Comparison of ENCODE assay signal across 24 cellular contexts in the genomic region with DNA sequence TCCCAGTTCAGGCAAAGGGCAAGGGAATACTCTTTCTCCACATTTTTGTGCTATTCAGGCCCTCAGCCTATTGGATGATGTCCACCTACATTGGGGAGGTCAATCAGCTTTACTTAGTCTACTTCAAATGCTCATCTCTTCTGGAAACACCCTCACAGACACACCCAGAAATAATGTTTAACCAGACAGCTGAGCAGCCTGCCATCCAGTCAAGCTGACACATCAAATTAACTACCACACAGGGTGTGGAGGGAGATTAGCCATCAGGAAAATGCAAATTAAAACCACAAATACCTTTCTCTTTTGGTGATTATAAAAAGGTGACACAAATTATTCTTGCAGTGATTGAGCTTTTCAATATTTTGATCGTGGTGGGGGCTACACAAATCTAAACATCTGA.
A peak's percentile ranks its signal among the peaks of the same experiment; 100 is the strongest.
DNase-seq lines count a peak whose midpoint lies in the region; ATAC-seq and TF ChIP-seq lines count a peak whose summit lies in the region.
"Had no signal": no experiment of that assay in that cellular context is flagged by ENCODE, and none has a peak within 500 bp of the region (broad histone marks: within the 10 kb centered on the region; RNA-seq: fewer than 3 reads in every experiment).

No MANE protein-coding gene starts in this region.

- H3K27me3 Mint-ChIP-seq in activated T-helper 2 cell treated with anti-CD3 and anti-CD28 coated beads, Interferon-gamma antibody, Interleukin-2, Interleukin-4, amounts not matched to agents 10 μg/mL and 5 μg/mL and 100 μg/mL, durations not matched to agents 14 hours and 24 hours and 36 hours (ENCODE audit: low read depth) = no peaks in the 10 kb centered on the region

- H3K36me3 ChIP-seq in brain microvascular endothelial cell (replicated peaks) = no peaks in the 10 kb centered on the region
- H3K36me3 ChIP-seq: Peyer's patch had no signal

- H3K4me1 Mint-ChIP-seq in activated T-helper 2 cell treated with anti-CD3 and anti-CD28 coated beads, Interferon-gamma antibody, Interleukin-2, Interleukin-4, amounts not matched to agents 10 μg/mL and 5 μg/mL and 100 μg/mL, durations not matched to agents 14 hours and 24 hours and 36 hours (ENCODE audit: low read depth) = no peaks in the 10 kb centered on the region
- H3K4me1 Mint-ChIP-seq: CD4-positive, alpha-beta memory T cell had no signal

- ATAC-seq in GM18907 (IDR thresholded peaks at IDR 0.05; ENCODE audit: unreplicated experiment) (peak; percentile 46), left colon (peak; percentile 83)
- ATAC-seq: GM12878, K562 had no signal

- H3K27me3 ChIP-seq in brain microvascular endothelial cell (replicated peaks) = no peaks in the 10 kb centered on the region
- H3K27me3 ChIP-seq: Peyer's patch had no signal

- H3K27ac ChIP-seq in brain microvascular endothelial cell = no peak overlapping the region
- H3K27ac ChIP-seq: Peyer's patch, SK-N-MC had no signal

- H3K36me3 Mint-ChIP-seq in activated T-helper 2 cell treated with anti-CD3 and anti-CD28 coated beads, Interferon-gamma antibody, Interleukin-2, Interleukin-4, amounts not matched to agents 10 μg/mL and 5 μg/mL and 100 μg/mL, durations not matched to agents 14 hours and 24 hours and 36 hours (ENCODE audit: low read depth) = no peaks in the 10 kb centered on the region
- H3K36me3 Mint-ChIP-seq: CD4-positive, alpha-beta memory T cell had no signal

- no peak overlapping the region for H3K4me3 Mint-ChIP-seq in activated T-helper 2 cell treated with anti-CD3 and anti-CD28 coated beads, Interferon-gamma antibody, Interleukin-2, Interleukin-4, amounts not matched to agents 10 μg/mL and 5 μg/mL and 100 μg/mL, durations not matched to agents 14 hours and 24 hours and 36 hours (ENCODE audit: low read depth)
- H3K4me3 Mint-ChIP-seq: CD4-positive, alpha-beta memory T cell had no signal

- TF ChIP-seq CTCF in epithelial cell of esophagus (IDR thresholded peaks at IDR 0.05; ENCODE audit: insufficient read depth, low read depth, low read length, missing control alignments) = no peak
- no peak for TF ChIP-seq CTCF in brain microvascular endothelial cell (IDR thresholded peaks at IDR 0.05; ENCODE audit: low read depth, low read length, missing control alignments)

- no peak overlapping the region for H3K4me3 ChIP-seq in epithelial cell of esophagus (ENCODE audit: low read length)
- no peak overlapping the region for H3K4me3 ChIP-seq in brain microvascular endothelial cell (ENCODE audit: low read depth, low read length)
- H3K4me3 ChIP-seq: GM12878, K562, Peyer's patch, SK-N-MC had no signal

- DNase-seq in epithelial cell of esophagus (ENCODE audit: low read depth) (peak; percentile 10), left colon (no peak), iPS-NIHi7 (ENCODE audit: extremely low spot score) (no peak), brain microvascular endothelial cell (no peak), T-helper 9 cell (no peak)
- no peak for DNase-seq in activated T-helper 2 cell treated with anti-CD3 and anti-CD28 coated beads, Interferon-gamma antibody, Interleukin-2, Interleukin-4, amounts not matched to agents 10 μg/mL and 5 μg/mL and 100 μg/mL, durations not matched to agents 14 hours and 24 hours and 36 hours (ENCODE audit: low spot score)
- DNase-seq: C1 segment of cervical spinal cord; CD4-positive, alpha-beta memory T cell; COR-L47; EL; GDM1; HCEC 1CT; Kasumi-1; MV-4-11; NCI-H1105 treated with DMSO at 0.1 percent for 48 hours; NCI-H2029; NCI-H446; NCI-H524 treated with DMSO at 0.1 percent for 48 hours; Peyer's patch; SHP77 treated with DMSO at 0.1 percent for 48 hours had no signal

- H3K9me3 Mint-ChIP-seq in activated T-helper 2 cell treated with anti-CD3 and anti-CD28 coated beads, Interferon-gamma antibody, Interleukin-2, Interleukin-4, amounts not matched to agents 10 μg/mL and 5 μg/mL and 100 μg/mL, durations not matched to agents 14 hours and 24 hours and 36 hours = no peaks in the 10 kb centered on the region

- intact Hi-C loops in left colon (cut with DNase I, micrococcal nuclease) = no loop called here
- intact Hi-C loops in activated T-helper 2 cell treated with anti-CD3 and anti-CD28 coated beads, Interferon-gamma antibody, Interleukin-2, Interleukin-4, amounts not matched to agents 10 μg/mL and 5 μg/mL and 100 μg/mL, durations not matched to agents 14 hours and 24 hours and 36 hours (cut with micrococcal nuclease) = no loop called here

- no peak overlapping the region for H3K27ac Mint-ChIP-seq in activated T-helper 2 cell treated with anti-CD3 and anti-CD28 coated beads, Interferon-gamma antibody, Interleukin-2, Interleukin-4, amounts not matched to agents 10 μg/mL and 5 μg/mL and 100 μg/mL, durations not matched to agents 14 hours and 24 hours and 36 hours
- H3K27ac Mint-ChIP-seq: CD4-positive, alpha-beta memory T cell had no signal

- in situ Hi-C loops in brain microvascular endothelial cell (cut with HindIII; ENCODE audit: low pct_ligation_motif_present, low sequenced_read_pairs) = no loop called here
